In genomic region chr1:9302745-9303524, GRCh38 we compare ENCODE assay signal across 8 cellular contexts. TPM values are rescaled to one million over a fixed set of nuclear protein-coding genes. Genes with fewer than 3 reads are reported as not detected.
DNase-seq lines count a peak whose midpoint lies in the region; ATAC-seq and TF ChIP-seq lines count a peak whose summit lies in the region.

No MANE protein-coding gene starts in this region.

- peak; percentile 65 for ATAC-seq in mucosa of descending colon
- ATAC-seq in stimulated activated effector memory CD8-positive, alpha-beta T cell treated with anti-CD3 and anti-CD28 coated beads, Interleukin-12 subunit alpha, Interleukin-12 subunit beta, amount 100 ng/mL, for 72 hours, result no peak
- no peak for ATAC-seq in HG02642 (IDR thresholded peaks at IDR 0.05; ENCODE audit: poor library complexity, unreplicated experiment)

- H3K9me3 ChIP-seq in mucosa of descending colon, result no peaks in the 10 kb centered on the region

- no peak overlapping the region for H3K27ac Mint-ChIP-seq in stimulated activated effector memory CD8-positive, alpha-beta T cell treated with anti-CD3 and anti-CD28 coated beads, Interleukin-12 subunit alpha, Interleukin-12 subunit beta, amount 100 ng/mL, for 72 hours

- H3K36me3 Mint-ChIP-seq in stimulated activated effector memory CD8-positive, alpha-beta T cell treated with anti-CD3 and anti-CD28 coated beads, Interleukin-12 subunit alpha, Interleukin-12 subunit beta, amount 100 ng/mL, for 72 hours, result no peaks in the 10 kb centered on the region

- H3K4me1 ChIP-seq in mucosa of descending colon (ENCODE audit: low read depth), result peaks cover 33% of the 10 kb centered on the region

- H3K4me1 Mint-ChIP-seq in stimulated activated effector memory CD8-positive, alpha-beta T cell treated with anti-CD3 and anti-CD28 coated beads, Interleukin-12 subunit alpha, Interleukin-12 subunit beta, amount 100 ng/mL, for 72 hours, result peaks cover 24% of the 10 kb centered on the region

- H3K36me3 ChIP-seq in mucosa of descending colon (ENCODE audit: low read depth), result no peaks in the 10 kb centered on the region

- no peaks in the 10 kb centered on the region for H3K9me3 Mint-ChIP-seq in stimulated activated effector memory CD8-positive, alpha-beta T cell treated with anti-CD3 and anti-CD28 coated beads, Interleukin-12 subunit alpha, Interleukin-12 subunit beta, amount 100 ng/mL, for 72 hours

- H3K4me3 ChIP-seq in mucosa of descending colon, result no peak overlapping the region

- DNase-seq in AG09319 (ENCODE audit: extremely low read depth, low read depth), result peak; percentile 78
- peak; percentile 52 for DNase-seq in NCI-H2029 (lab: John Stamatoyannopoulos, UW)
- DNase-seq in dedifferentiated amniotic fluid mesenchymal stem cell (ENCODE audit: extremely low spot score), result peak; percentile 86
- no peak for DNase-seq in mucosa of descending colon
- no peak for DNase-seq in T-helper 2 cell
- DNase-seq in stimulated activated effector memory CD8-positive, alpha-beta T cell treated with anti-CD3 and anti-CD28 coated beads, Interleukin-12 subunit alpha, Interleukin-12 subunit beta, amount 100 ng/mL, for 72 hours (ENCODE audit: low spot score in 2 of 2), result no peak
- no peak for DNase-seq in NCI-H2171 treated with DMSO at 0.1 percent for 48 hours (lab: John Stamatoyannopoulos, UW)

- no peak for TF ChIP-seq CTCF in AG09319 (IDR thresholded peaks at IDR 0.05; ENCODE audit: low read depth, low read length)
- TF ChIP-seq CTCF in mucosa of descending colon (IDR thresholded peaks at IDR 0.05), result no peak

- no peak overlapping the region for H3K4me3 Mint-ChIP-seq in stimulated activated effector memory CD8-positive, alpha-beta T cell treated with anti-CD3 and anti-CD28 coated beads, Interleukin-12 subunit alpha, Interleukin-12 subunit beta, amount 100 ng/mL, for 72 hours

- intact Hi-C loops in mucosa of descending colon (cut with DNase I, micrococcal nuclease), result no loop called here

RNA-seq across cellular contexts. Expression of gene SPSB1, which starts 10.2 kb away (rescaled TPM):
- total RNA-seq in mucosa of descending colon, result 10 to 100 TPM; 22.1 to 35.5 (median 26.1) TPM

Comparison
In these comparisons a context has a peak if more than half of its experiments do, and no peak if none do; other contexts are left out.
1. DNase-seq: peak in AG09319 (single experiment), NCI-H2029 (single experiment) and dedifferentiated amniotic fluid mesenchymal stem cell (single experiment); none in mucosa of descending colon (0 of 3), T-helper 2 cell (0 of 5), stimulated activated effector memory CD8-positive, alpha-beta T cell treated with anti-CD3 and anti-CD28 coated beads, Interleukin-12 subunit alpha, Interleukin-12 subunit beta, amount 100 ng/mL, for 72 hours (0 of 2) and NCI-H2171 treated with DMSO at 0.1 percent for 48 hours (single experiment).